Comparison of ENCODE assay signal across 23 cellular contexts in genomic region chr11:44709966-44710365, GRCh38. TPM values are rescaled to one million over a fixed set of nuclear protein-coding genes. Genes with fewer than 3 reads are reported as not detected.
DNase-seq lines count a peak whose midpoint lies in the region; ATAC-seq, FAIRE-seq and TF ChIP-seq lines count a peak whose summit lies in the region.
"Had no signal": no experiment of that assay in that cellular context is flagged by ENCODE, and none has a peak within 500 bp of the region (broad histone marks: within the 10 kb centered on the region; RNA-seq: fewer than 3 reads in every experiment).

No MANE protein-coding gene starts in this region.

- no peak for FAIRE-seq in H1 (lab: Jason Lieb, UNC)
- FAIRE-seq: HTR-8/SVneo had no signal

- no peaks in the 10 kb centered on the region for H3K9me2 ChIP-seq in OCI-LY7 (ENCODE audit: insufficient read depth, low read length)

- H4K5ac ChIP-seq in H1 (ENCODE audit: insufficient read length, low read depth, low read length) = no peak overlapping the region

- H4K91ac ChIP-seq in H1 (replicated peaks; ENCODE audit: insufficient read length, low read length) (no peak overlapping the region), neuronal stem cell (ENCODE audit: low read depth, low read length, poor library complexity) (no peak overlapping the region)

- H3K27ac ChIP-seq in BLaER1 treated with 17β-estradiol and CSF1 and Interleukin-3, amounts not matched to agents 10 nM and 100 nM = peak overlapping the region in 7 of 11 experiments; percentile 8 to 47 (median 42); a peak in 8 of 22 replicates
- H3K27ac ChIP-seq in H1 (ENCODE audit: low read depth, low read length) (no peak overlapping the region), neuronal stem cell (replicated peaks; ENCODE audit: low read length) (no peak overlapping the region), OCI-LY7 (ENCODE audit: low read depth, low read length, poor library complexity, severe bottlenecking) (no peak overlapping the region)
- H3K27ac ChIP-seq: gastrocnemius medialis, Peyer's patch, thoracic aorta had no signal

- no peaks in the 10 kb centered on the region for H4K20me1 ChIP-seq in BLaER1 treated with 17β-estradiol and CSF1 and Interleukin-3, amounts not matched to agents 10 nM and 100 nM
- no peaks in the 10 kb centered on the region for H4K20me1 ChIP-seq in H1 (replicated peaks in 1 of 2; ENCODE audit: control insufficient read depth in 1 of 2, insufficient read depth in 2 of 2, low read length in 2 of 2)
- no peaks in the 10 kb centered on the region for H4K20me1 ChIP-seq in OCI-LY7 (ENCODE audit: insufficient read depth, low read length)

- BruUV-seq in OCI-LY7 (replicated peaks; lab: Mats Ljungman, UMichigan) = no TSS peak

- H2BK5ac ChIP-seq in H1 (ENCODE audit: low read depth, low read length) (no peak overlapping the region), neuronal stem cell (ENCODE audit: low read length) (no peak overlapping the region)

- peak overlapping the region in 1 of 10 experiments; percentile 32; a peak in 1 of 20 replicates for H3K4me3 ChIP-seq in BLaER1 treated with 17β-estradiol and CSF1 and Interleukin-3, amounts not matched to agents 10 nM and 100 nM
- H3K4me3 ChIP-seq in H1 (ENCODE audit: extremely low read depth in 1 of 4, insufficient read depth in 2 of 4, low read depth in 3 of 4, low read length in 4 of 4) (no peak overlapping the region), neuronal stem cell (ENCODE audit: low read length in 2 of 2) (no peak overlapping the region), OCI-LY7 (ENCODE audit: low read depth, low read length, poor library complexity, severe bottlenecking) (no peak overlapping the region)
- H3K4me3 ChIP-seq: gastrocnemius medialis, Peyer's patch, thoracic aorta had no signal

- H3K27me3 ChIP-seq in BLaER1 treated with 17β-estradiol and CSF1 and Interleukin-3, amounts not matched to agents 10 nM and 100 nM = no peaks in the 10 kb centered on the region
- 0 out of 7 replicates have a peak, but pooled peaks cover 0 to 6% (median 0%) of the 10 kb centered on the region in 4 experiments for H3K27me3 ChIP-seq in H1 (replicated peaks in 1 of 4; ENCODE audit: control insufficient read depth in 3 of 4, extremely low read depth in 1 of 4, insufficient read depth in 3 of 4, low read length in 3 of 4)
- H3K27me3 ChIP-seq in neuronal stem cell (ENCODE audit: control insufficient read depth in 3 of 3, insufficient read depth in 3 of 3, low read depth in 1 of 3, low read length in 3 of 3) = no peaks in the 10 kb centered on the region
- H3K27me3 ChIP-seq: gastrocnemius medialis, Peyer's patch had no signal

- POLR2A ChIA-PET in H1 (lab: Charles Lee; ENCODE audit: partially characterized antibody) (interaction anchor here (0.6 to 0.9 kb wide), 2 partner anchors 16 to 55 kb away, joined by 3 read pairs; no protein-coding TSS in a partner anchor), OCI-LY7 (lab: Charles Lee) (no interaction called here)

- H2BK12ac ChIP-seq in H1 (ENCODE audit: low read depth, low read length) = no peak overlapping the region
- H2BK12ac ChIP-seq in neuronal stem cell (ENCODE audit: low read length) = no peak overlapping the region

- no peak for TF ChIP-seq POLR2A in H1 (IDR thresholded peaks at IDR 0.05; ENCODE audit: control extremely low read depth in 1 of 2, low read depth in 2 of 2, low read length in 2 of 2)

- 0 out of 2 replicates have a peak, but pooled peaks cover 2% of the 10 kb centered on the region for H3K23me2 ChIP-seq in H1 (ENCODE audit: low read depth, low read length)

- peak overlapping the region; percentile 42 to 83 (median 61) for H3K4me2 ChIP-seq in BLaER1 treated with 17β-estradiol and CSF1 and Interleukin-3, amounts not matched to agents 10 nM and 100 nM
- H3K4me2 ChIP-seq in H1 (ENCODE audit: insufficient read depth in 1 of 2, low read depth in 2 of 2, low read length in 2 of 2) (no peak overlapping the region), neuronal stem cell (ENCODE audit: insufficient read depth, low read length, poor library complexity, severe bottlenecking) (no peak overlapping the region), OCI-LY7 (ENCODE audit: low read length) (no peak overlapping the region)

- H2BK20ac ChIP-seq in H1 (ENCODE audit: low read length) = no peak overlapping the region; the same call in 1 of the 2 replicates

- H2BK120ac ChIP-seq in H1 (replicated peaks; ENCODE audit: low read depth, low read length) (no peak overlapping the region), neuronal stem cell (ENCODE audit: low read depth, low read length) (no peak overlapping the region)

- no peak overlapping the region for H3K14ac ChIP-seq in H1 (ENCODE audit: insufficient read length)
- no peak overlapping the region for H3K14ac ChIP-seq in neuronal stem cell (ENCODE audit: low read length)

- peaks cover 22 to 45% (median 36%) of the 10 kb centered on the region in 10 experiments for H3K4me1 ChIP-seq in BLaER1 treated with 17β-estradiol and CSF1 and Interleukin-3, amounts not matched to agents 10 nM and 100 nM
- peaks cover 8 to 10% (median 10%) of the 10 kb centered on the region in 4 experiments for H3K4me1 ChIP-seq in H1 (replicated peaks in 1 of 4; ENCODE audit: control insufficient read depth in 3 of 4, insufficient read depth in 4 of 4, low read length in 3 of 4)
- peaks cover 19 to 21% of the 10 kb centered on the region in 2 donors for H3K4me1 ChIP-seq in neuronal stem cell (ENCODE audit: control insufficient read depth in 2 of 2, insufficient read depth in 1 of 2, low read depth in 1 of 2, low read length in 2 of 2)
- no peaks in the 10 kb centered on the region for H3K4me1 ChIP-seq in OCI-LY7 (ENCODE audit: insufficient read depth, low read length, poor library complexity, severe bottlenecking)
- H3K4me1 ChIP-seq: gastrocnemius medialis, Peyer's patch had no signal

- H3K9ac ChIP-seq in BLaER1 treated with 17β-estradiol and CSF1 and Interleukin-3, amounts not matched to agents 10 nM and 100 nM = no peak overlapping the region
- H3K9ac ChIP-seq in H1 (replicated peaks in 1 of 4; ENCODE audit: extremely low read depth in 1 of 4, low read depth in 3 of 4, low read length in 3 of 4) (no peak overlapping the region), neuronal stem cell (ENCODE audit: low read depth, low read length, poor library complexity) (no peak overlapping the region)

- DNase-seq in NCI-H82 (lab: John Stamatoyannopoulos, UW) (peak; percentile 31), H1 (ENCODE audit: low read depth in 1 of 2, low spot score in 2 of 2) (no peak), neuronal stem cell (ENCODE audit: low spot score) (no peak), AG08396 (ENCODE audit: low spot score) (no peak), OCI-LY7 (ENCODE audit: low spot score) (no peak), NCI-H146 treated with DMSO at 0.1 percent for 48 hours (lab: John Stamatoyannopoulos, UW; ENCODE audit: unreplicated experiment) (no peak)
- DNase-seq: activated CD8-positive, alpha-beta memory T cell treated with anti-CD3 and anti-CD28 coated beads for 24 hours; central memory CD4-positive, alpha-beta T cell; endodermal cell; gastrocnemius medialis; H7; natural killer cell; NCI-H187 treated with DMSO at 0.1 percent for 48 hours; NCI-H524; Peyer's patch; stimulated activated CD4-positive, alpha-beta T cell treated with anti-CD3 and anti-CD28 coated beads, Interleukin-1b, Interleukin-23, amount 100 ng/mL, for 48 hours; SW 1271; WERI-Rb-1 had no signal

- H3K79me1 ChIP-seq in H1 (ENCODE audit: low read depth, low read length) (no peaks in the 10 kb centered on the region), neuronal stem cell (ENCODE audit: low read depth, low read length) (no peaks in the 10 kb centered on the region)

- TF ChIP-seq RAD21 in H1 (IDR thresholded peaks at IDR 0.05 in 1 of 2, conservative IDR thresholded peaks at IDR 0.05 in 1 of 2; ENCODE audit: low read depth in 2 of 2, low read length in 2 of 2) = no peak

- no peak overlapping the region for H3K23ac ChIP-seq in H1 (ENCODE audit: insufficient read length)
- no peak overlapping the region for H3K23ac ChIP-seq in neuronal stem cell (ENCODE audit: low read depth, low read length, poor library complexity)

- CTCF ChIA-PET in H1 (lab: Charles Lee; ENCODE audit: partially characterized antibody) = interaction anchor here (1.0 to 3.2 kb wide), 7 partner anchors 15 to 217 kb away, joined by 3 to 15 read pairs (median 3); no protein-coding TSS in a partner anchor
- CTCF ChIA-PET in OCI-LY7 (lab: Charles Lee; ENCODE audit: unreplicated experiment) = no interaction called here

- no peak overlapping the region for H2AFZ ChIP-seq in H1 (ENCODE audit: low read length)
- no peak overlapping the region for H2AFZ ChIP-seq in neuronal stem cell (ENCODE audit: low read length)
- no peak overlapping the region for H2AFZ ChIP-seq in OCI-LY7 (ENCODE audit: low read length)

- TF ChIP-seq CTCF in H1 (IDR thresholded peaks at IDR 0.05; ENCODE audit: control extremely low read depth in 1 of 3, insufficient read depth in 1 of 3, low read depth in 1 of 3, low read length in 3 of 3) = no peak
- no peak for TF ChIP-seq CTCF in OCI-LY7 (conservative IDR thresholded peaks at IDR 0.05; ENCODE audit: low read length)

- 0 out of 2 replicates have a peak overlapping the region, but pooled peaks have one; percentile 81 for H2BK15ac ChIP-seq in H1 (ENCODE audit: low read length)
- H2BK15ac ChIP-seq in neuronal stem cell (ENCODE audit: low read length) = no peak overlapping the region

- H3K36me3 ChIP-seq in BLaER1 treated with 17β-estradiol and CSF1 and Interleukin-3, amounts not matched to agents 10 nM and 100 nM = no peaks in the 10 kb centered on the region
- H3K36me3 ChIP-seq in H1 (ENCODE audit: control insufficient read depth in 2 of 4, insufficient read depth in 4 of 4, low read length in 3 of 4) (no peaks in the 10 kb centered on the region), neuronal stem cell (replicated peaks in 1 of 2; ENCODE audit: control insufficient read depth in 2 of 2, insufficient read depth in 2 of 2, low read length in 2 of 2) (no peaks in the 10 kb centered on the region), OCI-LY7 (ENCODE audit: insufficient read depth, low read length) (no peaks in the 10 kb centered on the region)
- H3K36me3 ChIP-seq: gastrocnemius medialis, Peyer's patch, thoracic aorta, WERI-Rb-1 had no signal

- H3K79me2 ChIP-seq in H1 (ENCODE audit: control insufficient read depth in 1 of 2, insufficient read depth in 2 of 2, low read length in 2 of 2) (no peaks in the 10 kb centered on the region), OCI-LY7 (ENCODE audit: insufficient read depth, low read depth, low read length) (no peaks in the 10 kb centered on the region)

- H4K8ac ChIP-seq in H1 (ENCODE audit: extremely low read depth, insufficient read depth, low read length) (no peak overlapping the region), neuronal stem cell (ENCODE audit: low read depth, low read length) (no peak overlapping the region)

- H3K56ac ChIP-seq in H1 (replicated peaks; ENCODE audit: insufficient read length, low read depth, low read length) = no peak overlapping the region

- ATAC-seq in GM19397 (IDR thresholded peaks at IDR 0.05; ENCODE audit: unreplicated experiment) = no peak
- ATAC-seq: activated T-helper 17 cell treated with anti-CD3 and anti-CD28 coated beads, Interleukin-2, amount 50 U/mL, for 72 hours; gastrocnemius medialis; natural killer cell had no signal

- intact Hi-C loops in OCI-LY7 (cut with micrococcal nuclease; ENCODE audit: unreplicated experiment) = no loop called here

- peaks cover 18 to 39% (median 29%) of the 10 kb centered on the region in 11 experiments for H3K9me3 ChIP-seq in BLaER1 treated with 17β-estradiol and CSF1 and Interleukin-3, amounts not matched to agents 10 nM and 100 nM (replicated peaks in 1 of 11)
- H3K9me3 ChIP-seq in H1 (ENCODE audit: insufficient read depth in 2 of 2, low read depth in 1 of 2, low read length in 1 of 2) (no peaks in the 10 kb centered on the region), neuronal stem cell (replicated peaks in 1 of 2; ENCODE audit: control insufficient read depth in 2 of 2, insufficient read depth in 1 of 2, low read depth in 1 of 2, low read length in 2 of 2) (peaks cover 0 to 2% of the 10 kb centered on the region in 2 donors), OCI-LY7 (ENCODE audit: low read length) (no peaks in the 10 kb centered on the region)
- H3K9me3 ChIP-seq: gastrocnemius medialis, Peyer's patch, thoracic aorta had no signal

- H3K18ac ChIP-seq in H1 (ENCODE audit: extremely low read depth, low read length) (no peak overlapping the region), neuronal stem cell (ENCODE audit: low read length) (no peak overlapping the region)

- H2AK5ac ChIP-seq in H1 (ENCODE audit: low read depth, low read length) (no peak overlapping the region), neuronal stem cell (ENCODE audit: low read depth, low read length) (peak overlapping the region; percentile 4)

- no peak for TF ChIP-seq EP300 in H1 (IDR thresholded peaks at IDR 0.05; ENCODE audit: borderline replicate concordance in 1 of 2, low read depth in 2 of 2, low read length in 2 of 2)

- 82% methylated on average over 3 of the region's 3 CpGs; no CpG with 5 or more reads in 1 of the 2 experiments for WGBS in H1 (ENCODE audit: extremely low coverage in 1 of 2, insufficient coverage in 1 of 2, insufficient read length in 1 of 2, insufficient replicate concordance in 2 of 2, low coverage in 1 of 2, low lambda C conversion rate in 2 of 2, missing lambda C conversion rate in 1 of 2), 2 experiments
- WGBS in neuronal stem cell (ENCODE audit: extremely low coverage in 2 of 2, insufficient read length in 2 of 2, insufficient replicate concordance in 1 of 2), 2 donors = no CpG with 5 or more reads among the region's 3 CpGs

- no peak overlapping the region for H3K4ac ChIP-seq in H1 (replicated peaks; ENCODE audit: insufficient read length, low read depth, low read length)
- H3K4ac ChIP-seq in neuronal stem cell (ENCODE audit: low read length) = no peak overlapping the region

RNA-seq across cellular contexts. Expression of gene TSPAN18, which starts 16.8 kb away (rescaled TPM):
- 8.8 and 10.2 TPM in 2 replicates for total RNA-seq in H1 (2021; fragmentation: NEBNext Ultra II Directional; extraction: Animal tissue kit (Norgen Biotek cat#: 25700))
- 5.2 and 7.0 TPM in 2 replicates for polyA plus RNA-seq in H1 (2011; rRNA removed)
- 2.8 TPM for polyA plus RNA-seq in H1 (2011; cell fraction: cytosol; rRNA removed)
- 5.7 TPM for polyA plus RNA-seq in H1 (2011; cell fraction: nucleus; rRNA removed)
- polyA plus RNA-seq in H1 (2012, experiment 1 of 2) = 9.6 to 10.3 TPM (median 10.0 TPM) in 4 replicates
- polyA plus RNA-seq in H1 (2012, experiment 2 of 2) = 8.6 TPM
- 14.5 TPM for polyA plus RNA-seq in H1 (2013, experiment 1 of 2)
- polyA plus RNA-seq in H1 (2013, experiment 2 of 2) = 15.6 TPM
- polyA minus RNA-seq in H1 (2011; rRNA and poly(A)+ RNA removed) = 4.0 and 5.8 TPM in 2 replicates
- 2.6 TPM for polyA minus RNA-seq in H1 (2011; cell fraction: cytosol; rRNA and poly(A)+ RNA removed)
- polyA minus RNA-seq in H1 (2011; cell fraction: nucleus; rRNA and poly(A)+ RNA removed) = 6.3 TPM
- 144 TPM for polyA plus RNA-seq in neuronal stem cell (2013, experiment 1 of 2)
- 146 TPM for polyA plus RNA-seq in neuronal stem cell (2013, experiment 2 of 2)
- not detected in 2 replicates for total RNA-seq in OCI-LY7 (2014; rRNA removed; shearing (Covaris generic))
- total RNA-seq in OCI-LY7 (2022) = not detected in 2 replicates

Comparison
In these comparisons a context has a peak if more than half of its experiments do, and no peak if none do; other contexts are left out.
1. H3K27ac ChIP-seq: peak in BLaER1 treated with 17β-estradiol and CSF1 and Interleukin-3, amounts not matched to agents 10 nM and 100 nM (7 of 11); none in H1 (single experiment), neuronal stem cell (single experiment) and OCI-LY7 (single experiment).
2. H3K4me2 ChIP-seq: peak in BLaER1 treated with 17β-estradiol and CSF1 and Interleukin-3, amounts not matched to agents 10 nM and 100 nM (11 of 11); none in H1 (0 of 2), neuronal stem cell (single experiment) and OCI-LY7 (single experiment).